ENCODE assay signal across 15 cellular contexts in genomic region chr16:89495121-89495520, GRCh38. TPM values are rescaled to one million over a fixed set of nuclear protein-coding genes. Genes with fewer than 3 reads are reported as not detected.
DNase-seq lines count a peak whose midpoint lies in the region; ATAC-seq and TF ChIP-seq lines count a peak whose summit lies in the region.
"Had no signal": no experiment of that assay in that cellular context is flagged by ENCODE, and none has a peak within 500 bp of the region (broad histone marks: within the 10 kb centered on the region; RNA-seq: fewer than 3 reads in every experiment).

No MANE protein-coding gene starts in this region.

- H3K9me3 Mint-ChIP-seq in progenitor cell of endocrine pancreas (ENCODE audit: low read depth) = no peaks in the 10 kb centered on the region
- H3K9me3 Mint-ChIP-seq: activated T-helper 17 cell treated with anti-CD3 and anti-CD28 coated beads, Interleukin-2, amount 50 U/mL, for 72 hours; IgD-negative memory B cell had no signal

- ATAC-seq in HG03460 (IDR thresholded peaks at IDR 0.05; ENCODE audit: unreplicated experiment) (no peak), GM18870 (IDR thresholded peaks at IDR 0.05; ENCODE audit: unreplicated experiment) (no peak)
- ATAC-seq: activated T-helper 17 cell treated with anti-CD3 and anti-CD28 coated beads, Interleukin-2, amount 50 U/mL, for 72 hours; T-helper 17 cell had no signal

- H3K4me1 Mint-ChIP-seq in progenitor cell of endocrine pancreas (ENCODE audit: low read depth) = peaks cover 11% of the 10 kb centered on the region

- H3K27me3 Mint-ChIP-seq in progenitor cell of endocrine pancreas = no peaks in the 10 kb centered on the region
- H3K27me3 Mint-ChIP-seq: activated T-helper 17 cell treated with anti-CD3 and anti-CD28 coated beads, Interleukin-2, amount 50 U/mL, for 72 hours; IgD-negative memory B cell; T-helper 17 cell had no signal

- no peaks in the 10 kb centered on the region for H3K36me3 Mint-ChIP-seq in progenitor cell of endocrine pancreas (ENCODE audit: insufficient read depth)
- H3K36me3 Mint-ChIP-seq: IgD-negative memory B cell had no signal

- DNase-seq in GM04504 (ENCODE audit: low read depth) (peak; percentile 53), RPMI7951 (ENCODE audit: low read depth) (peak; percentile 62), fibroblast of gingiva (ENCODE audit: low read depth) (peak; percentile 56), progenitor cell of endocrine pancreas (ENCODE audit: low spot score, unreplicated experiment) (no peak), kidney glomerular epithelial cell (lab: John Stamatoyannopoulos, UW) (no peak)
- DNase-seq: activated CD4-positive, alpha-beta T cell treated with anti-CD3 and anti-CD28 coated beads, Interleukin-2, amount 50 U/mL, for 48 hours; NCI-H1436 treated with DMSO at 0.1 percent for 48 hours; NCI-H524; RPMI8226; small intestine; T-helper 17 cell had no signal

- peak overlapping the region; percentile 73 for H3K27ac Mint-ChIP-seq in progenitor cell of endocrine pancreas
- H3K27ac Mint-ChIP-seq: activated T-helper 17 cell treated with anti-CD3 and anti-CD28 coated beads, Interleukin-2, amount 50 U/mL, for 72 hours; T-helper 17 cell had no signal

- no peak for TF ChIP-seq CTCF in progenitor cell of endocrine pancreas (IDR thresholded peaks at IDR 0.05; ENCODE audit: unreplicated experiment)

- H3K4me3 Mint-ChIP-seq in progenitor cell of endocrine pancreas (ENCODE audit: low read depth) = no peak overlapping the region
- H3K4me3 Mint-ChIP-seq: activated T-helper 17 cell treated with anti-CD3 and anti-CD28 coated beads, Interleukin-2, amount 50 U/mL, for 72 hours; T-helper 17 cell had no signal

RNA-seq across cellular contexts. Expression of gene ANKRD11, which starts 4.8 kb away (rescaled TPM):
- total RNA-seq in RPMI7951 (2014; rRNA removed; shearing (Covaris generic)) = 31.2 and 38.4 TPM in 2 replicates
- total RNA-seq in progenitor cell of endocrine pancreas = 178 and 183 TPM in 2 replicates

RNA-seq across cellular contexts. Expression of gene SPG7, which starts 13.1 kb away (rescaled TPM):
- total RNA-seq in RPMI7951 (2014; rRNA removed; shearing (Covaris generic)) = 50.3 and 79.9 TPM in 2 replicates
- 183 and 184 TPM in 2 replicates for total RNA-seq in progenitor cell of endocrine pancreas

Comparison
In these comparisons a context has a peak if more than half of its experiments do, and no peak if none do; other contexts are left out.
1. DNase-seq: peak in GM04504 (single experiment), RPMI7951 (single experiment) and fibroblast of gingiva (single experiment); none in progenitor cell of endocrine pancreas (single experiment) and kidney glomerular epithelial cell (single experiment).